1 cellular context compared by ENCODE assay signal in genomic region chr6:44387346-44388134, GRCh38.
TF ChIP-seq lines count a peak whose summit lies in the region.

Gene CDC5L (plus strand): TSS chr6:44387706. CDS start chr6:44387824, 118 bp downstream.

TF ChIP-seq in HepG2, 621 proteins besides CTCF, POLR2A, EP300 and RAD21 (continued from another document and continues in another):
- peak; percentile 81; the same call in 1 of the 2 replicates for TF ChIP-seq ZNF691 (CRISPR knock-in tag; IDR thresholded peaks at IDR 0.05; ENCODE audit: borderline replicate concordance, low read depth)
- 0 out of 2 replicates have a peak, but pooled peaks have one; percentile 23 for TF ChIP-seq PAX8 (CRISPR knock-in tag; IDR thresholded peaks at IDR 0.05; ENCODE audit: borderline replicate concordance)
- TF ChIP-seq ZHX1 (CRISPR knock-in tag; IDR thresholded peaks at IDR 0.05; ENCODE audit: low read depth): peak; percentile 99
- TF ChIP-seq ZFP1 (CRISPR knock-in tag; IDR thresholded peaks at IDR 0.05): no peak; the same call in 1 of the 2 replicates
- no peak for TF ChIP-seq SRSF9 (IDR thresholded peaks at IDR 0.05; ENCODE audit: borderline replicate concordance, insufficient read depth, low read depth, low read length, poor library complexity, severe bottlenecking)
- no peak for TF ChIP-seq FIP1L1 (IDR thresholded peaks at IDR 0.05; ENCODE audit: borderline replicate concordance, insufficient read depth, low read depth, low read length)
- peak; percentile 79 for TF ChIP-seq PITX1 (CRISPR knock-in tag; IDR thresholded peaks at IDR 0.05)
- TF ChIP-seq IRX3 (CRISPR knock-in tag; IDR thresholded peaks at IDR 0.05; ENCODE audit: borderline replicate concordance, low read depth): peak; percentile 76; the same call in 1 of the 2 replicates
- peak; percentile 60; the same call in 1 of the 2 replicates for TF ChIP-seq ZNF790 (CRISPR knock-in tag; IDR thresholded peaks at IDR 0.05; ENCODE audit: borderline replicate concordance)
- peak; percentile 25; the same call in 1 of the 2 replicates for TF ChIP-seq TCF7 (IDR thresholded peaks at IDR 0.05; ENCODE audit: low read depth)
- peak; percentile 65; the same call in 1 of the 2 replicates for TF ChIP-seq HOXA9 (CRISPR knock-in tag; IDR thresholded peaks at IDR 0.05; ENCODE audit: borderline replicate concordance)
- TF ChIP-seq ZFP36L1 (CRISPR knock-in tag; IDR thresholded peaks at IDR 0.05): peak; percentile 85
- TF ChIP-seq AKAP8 (CRISPR knock-in tag; IDR thresholded peaks at IDR 0.05): no peak
- TF ChIP-seq AKNA (CRISPR knock-in tag; IDR thresholded peaks at IDR 0.05; ENCODE audit: borderline replicate concordance): no peak
- TF ChIP-seq ZNF101 (CRISPR knock-in tag; IDR thresholded peaks at IDR 0.05; ENCODE audit: borderline replicate concordance, low read depth): 0 out of 2 replicates have a peak, but pooled peaks have one; percentile 63
- no peak for TF ChIP-seq PRMT3 (CRISPR knock-in tag; IDR thresholded peaks at IDR 0.05; ENCODE audit: borderline replicate concordance, low read depth)
- TF ChIP-seq ZNF512 (CRISPR knock-in tag; IDR thresholded peaks at IDR 0.05): no peak
- TF ChIP-seq KDM1A (CRISPR knock-in tag; IDR thresholded peaks at IDR 0.05): 0 out of 2 replicates have a peak, but pooled peaks have one; percentile 55
- TF ChIP-seq ZNF503 (CRISPR knock-in tag; IDR thresholded peaks at IDR 0.05): peak; percentile 18; the same call in 1 of the 2 replicates
- TF ChIP-seq SIX1 (CRISPR knock-in tag; IDR thresholded peaks at IDR 0.05; ENCODE audit: borderline replicate concordance): no peak
- TF ChIP-seq AFF4 (CRISPR knock-in tag; IDR thresholded peaks at IDR 0.05): peak; percentile 88; the same call in 1 of the 2 replicates
- peak; percentile 5; the same call in 1 of the 2 replicates for TF ChIP-seq BCL6 (CRISPR knock-in tag; IDR thresholded peaks at IDR 0.05)
- peak; percentile 92 for TF ChIP-seq HINFP (CRISPR knock-in tag; IDR thresholded peaks at IDR 0.05; ENCODE audit: low read depth)
- no peak; the same call in 1 of the 2 replicates for TF ChIP-seq ZMAT3 (CRISPR knock-in tag; conservative IDR thresholded peaks at IDR 0.05)
- 0 out of 2 replicates have a peak, but pooled peaks have one; percentile 37 for TF ChIP-seq ZNF225 (CRISPR knock-in tag; IDR thresholded peaks at IDR 0.05)
- peak; percentile 76 for TF ChIP-seq GABPB1 (CRISPR knock-in tag; IDR thresholded peaks at IDR 0.05)
- peak; percentile 82 for TF ChIP-seq ZNF441 (CRISPR knock-in tag; IDR thresholded peaks at IDR 0.05; ENCODE audit: borderline replicate concordance)
- no peak for TF ChIP-seq ZNF383 (CRISPR knock-in tag; IDR thresholded peaks at IDR 0.05; ENCODE audit: borderline replicate concordance)
- peak; percentile 48; the same call in 1 of the 2 replicates for TF ChIP-seq SP5 (CRISPR knock-in tag; IDR thresholded peaks at IDR 0.05; ENCODE audit: borderline replicate concordance, low read depth)
- no peak for TF ChIP-seq ZNF850 (CRISPR knock-in tag; conservative IDR thresholded peaks at IDR 0.05)
- peak; percentile 99 for TF ChIP-seq ZBTB7A (CRISPR knock-in tag; IDR thresholded peaks at IDR 0.05)
- no peak for TF ChIP-seq DMTF1 (CRISPR knock-in tag; IDR thresholded peaks at IDR 0.05)
- peak; percentile 63 for TF ChIP-seq RCOR2 (CRISPR knock-in tag; IDR thresholded peaks at IDR 0.05)
- TF ChIP-seq KMT2A (CRISPR knock-in tag; IDR thresholded peaks at IDR 0.05): peak; percentile 86
- peak; percentile 97 for TF ChIP-seq NRL (CRISPR knock-in tag; IDR thresholded peaks at IDR 0.05; ENCODE audit: borderline replicate concordance)
- peak; percentile 92; the same call in 1 of the 2 replicates for TF ChIP-seq ZNF605 (CRISPR knock-in tag; IDR thresholded peaks at IDR 0.05)
- peak; percentile 89 for TF ChIP-seq AHR (CRISPR knock-in tag; IDR thresholded peaks at IDR 0.05)
- TF ChIP-seq ATRX (CRISPR knock-in tag; IDR thresholded peaks at IDR 0.05; ENCODE audit: borderline replicate concordance): no peak
- peak; percentile 87 for TF ChIP-seq MEF2D (CRISPR knock-in tag; IDR thresholded peaks at IDR 0.05)
- TF ChIP-seq HNRNPLL (IDR thresholded peaks at IDR 0.05; ENCODE audit: low read depth, low read length, poor library complexity, severe bottlenecking): peak; percentile 62
- TF ChIP-seq KDM2A (CRISPR knock-in tag; IDR thresholded peaks at IDR 0.05; ENCODE audit: borderline replicate concordance, low read depth): peak; percentile 82
